ENCODE assay signal across 28 cellular contexts in the genomic region with DNA sequence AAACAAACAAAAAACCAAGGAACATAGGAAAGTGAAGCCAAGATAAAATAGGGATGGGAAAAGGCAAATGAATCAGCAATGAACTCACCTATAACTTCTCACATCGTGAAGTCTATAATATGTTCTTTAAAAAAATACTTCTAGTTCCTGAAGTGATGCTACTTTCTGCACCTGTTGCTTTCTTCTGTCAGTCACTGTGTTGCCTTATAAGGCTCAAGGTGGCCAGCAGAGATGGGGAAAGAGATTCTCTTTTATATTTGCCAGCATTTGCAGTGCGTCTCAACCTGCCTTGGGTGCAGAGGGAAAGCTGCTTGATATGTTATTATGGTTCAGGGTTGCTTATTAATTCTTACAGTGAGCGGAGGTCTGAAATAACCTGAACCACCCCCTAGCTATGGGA. TPM values are rescaled to one million over a fixed set of nuclear protein-coding genes. Genes with fewer than 3 reads are reported as not detected.
"Had no signal": no experiment of that assay in that cellular context is flagged by ENCODE, and none has a peak within 500 bp of the region (broad histone marks: within the 10 kb centered on the region; RNA-seq: fewer than 3 reads in every experiment).

No MANE protein-coding gene starts in this region.

- H3K4me1 ChIP-seq: SJCRH30 had no signal

- H3K27me3 ChIP-seq: MG63, SJCRH30 had no signal

- H3K27ac ChIP-seq: SJCRH30 had no signal

- H3K4me3 ChIP-seq: MG63, SJCRH30 had no signal

- H3K9me3 ChIP-seq: MG63, SJCRH30 had no signal

- ATAC-seq: activated CD8-positive, alpha-beta T cell treated with anti-CD3 and anti-CD28 coated beads for 36 hours; activated T-cell treated with anti-CD3 and anti-CD28 coated beads, Interleukin-2, amount 50 U/mL, for 72 hours; activated T-helper 17 cell treated with anti-CD3 and anti-CD28 coated beads, Interleukin-2, amount 50 U/mL, for 72 hours; Panc1 had no signal

- DNase-seq: activated CD4-positive, alpha-beta T cell treated with anti-CD3 and anti-CD28 coated beads, Interleukin-2, amount 10 ng/mL, durations not matched to agents 24 days and 14 days; activated CD4-positive, alpha-beta T cell treated with anti-CD3 and anti-CD28 coated beads, Interleukin-2, amount 50 U/mL, for 4 hours; activated CD8-positive, alpha-beta T cell treated with anti-CD3 and anti-CD28 coated beads for 36 hours; activated gamma-delta T cell; activated naive CD4-positive, alpha-beta T cell treated with Interleukin-2 at 50 U/mL for 16 hours; activated naive CD8-positive, alpha-beta T cell treated with anti-CD3 and anti-CD28 coated beads, Interleukin-2, amount 10 ng/mL, durations not matched to agents 7 days and 5 days; activated T-cell treated with anti-CD3 and anti-CD28 coated beads, Interleukin-2, amount 50 U/mL, for 1 hour; activated T-cell treated with anti-CD3 and anti-CD28 coated beads, Interleukin-2, amount 50 U/mL, for 72 hours; amygdala; caudate nucleus; cerebellar nuclear complex; Kasumi-1; KBM-7; MG63; MV-4-11; NCI-H1092; NCI-H1436 treated with DMSO at 0.1 percent for 48 hours; NCI-H1694 treated with DMSO at 0.1 percent for 48 hours; NCI-H2029; NCI-H345; NCI-H524 treated with DMSO at 0.1 percent for 48 hours; NK-92 treated with Interleukin-12 subunit alpha and Interleukin-12 subunit beta, amount 100 ng/mL, for 24 hours; OCI-M1; SHP77; SJCRH30 had no signal

- H3K36me3 ChIP-seq: MG63, SJCRH30 had no signal

RNA-seq across cellular contexts. Expression of a gene that starts 14.0 kb away (rescaled TPM):
- total RNA-seq: T-helper 2 cell treated with Interferon-gamma antibody and Interleukin-4, amounts not matched to agents 100 ng/mL and 5 ng/mL, for 36 hours had no signal
